1 cellular context compared by ENCODE assay signal in genomic region chr3:3189102-3189727, GRCh38.
TF ChIP-seq lines count a peak whose summit lies in the region.

No MANE protein-coding gene starts in this region.

TF ChIP-seq in K562, 482 proteins besides CTCF, POLR2A, EP300 and RAD21 (continued from another document and continues in another):
- TF ChIP-seq CBX3 (IDR thresholded peaks at IDR 0.05; ENCODE audit: borderline replicate concordance in 1 of 2, low read length in 2 of 2) (0 out of 3 replicates have a peak, but pooled peaks of 1 of the 2 experiments have one; percentile 28), FIP1L1 (IDR thresholded peaks at IDR 0.05; ENCODE audit: low read depth, low read length, poor library complexity, severe bottlenecking) (no peak), CREB3L1 (IDR thresholded peaks at IDR 0.05; ENCODE audit: borderline replicate concordance, low read depth) (no peak), NR3C1 (CRISPR knock-in tag; IDR thresholded peaks at IDR 0.05) (no peak), MEIS2 (IDR thresholded peaks at IDR 0.05; ENCODE audit: partially characterized antibody) (peak; percentile 97), MTA2 (IDR thresholded peaks at IDR 0.05; ENCODE audit: low read depth) (no peak), ZNF3 (CRISPR knock-in tag; IDR thresholded peaks at IDR 0.05) (no peak), POLR2B (IDR thresholded peaks at IDR 0.05; ENCODE audit: low read depth, partially characterized antibody) (no peak), ZNF165 (CRISPR knock-in tag; IDR thresholded peaks at IDR 0.05; ENCODE audit: borderline replicate concordance) (no peak), ATF2 (CRISPR knock-in tag; IDR thresholded peaks at IDR 0.05) (no peak), OTX1 (CRISPR knock-in tag; IDR thresholded peaks at IDR 0.05) (no peak), CXXC5 (CRISPR knock-in tag; IDR thresholded peaks at IDR 0.05) (0 out of 2 replicates have a peak, but pooled peaks have one; percentile 16), ZBTB2 (IDR thresholded peaks at IDR 0.05) (no peak), CLOCK (CRISPR knock-in tag; IDR thresholded peaks at IDR 0.05; ENCODE audit: borderline replicate concordance) (0 out of 2 replicates have a peak, but pooled peaks have one; percentile 10), RB1 (IDR thresholded peaks at IDR 0.05; ENCODE audit: low read depth) (no peak), ZNF766 (CRISPR knock-in tag; conservative IDR thresholded peaks at IDR 0.05) (0 out of 2 replicates have a peak, but pooled peaks have one; percentile 49), TBP (optimal IDR thresholded peaks at IDR 0.05; ENCODE audit: low read depth, low read length) (no peak), UBTF (IDR thresholded peaks at IDR 0.05; ENCODE audit: borderline replicate concordance in 1 of 2, low read depth in 2 of 2, low read length in 2 of 2) (no peak), ZNF830 (CRISPR knock-in tag; IDR thresholded peaks at IDR 0.05) (no peak), ETS2 (tag; IDR thresholded peaks at IDR 0.05; ENCODE audit: borderline replicate concordance, poor library complexity, severe bottlenecking) (no peak), REST (CRISPR knock-in tag; IDR thresholded peaks at IDR 0.05; ENCODE audit: low read depth) (no peak), ZNF583 (CRISPR knock-in tag; IDR thresholded peaks at IDR 0.05) (no peak), ZNF282 (CRISPR knock-in tag; IDR thresholded peaks at IDR 0.05) (no peak), GATA2 (CRISPR knock-in tag; IDR thresholded peaks at IDR 0.05) (no peak), MEF2D (tag; conservative IDR thresholded peaks at IDR 0.05; ENCODE audit: low read depth) (peak; percentile 46; the same call in 1 of the 2 replicates), TEAD1 (CRISPR knock-in tag; IDR thresholded peaks at IDR 0.05) (peak in 1 of 2 experiments; percentile 70; a peak in 2 of 4 replicates), ZNF408 (CRISPR knock-in tag; IDR thresholded peaks at IDR 0.05; ENCODE audit: low read depth) (no peak), NR0B1 (IDR thresholded peaks at IDR 0.05; ENCODE audit: partially characterized antibody) (no peak), CBFA2T3 (IDR thresholded peaks at IDR 0.05) (peak; percentile 67), HOMEZ (CRISPR knock-in tag; IDR thresholded peaks at IDR 0.05) (no peak), ZSCAN32 (CRISPR knock-in tag; IDR thresholded peaks at IDR 0.05) (no peak), SLC30A9 (CRISPR knock-in tag; IDR thresholded peaks at IDR 0.05) (no peak), ZNF584 (CRISPR knock-in tag; IDR thresholded peaks at IDR 0.05; ENCODE audit: low read depth) (0 out of 2 replicates have a peak, but pooled peaks have one; percentile 51), ZNF696 (CRISPR knock-in tag; conservative IDR thresholded peaks at IDR 0.05) (no peak), TCF7L2 (IDR thresholded peaks at IDR 0.05; ENCODE audit: low read depth, low read length) (no peak), TOE1 (IDR thresholded peaks at IDR 0.05; ENCODE audit: borderline replicate concordance) (no peak), TOE1 (CRISPR knock-in tag; IDR thresholded peaks at IDR 0.05; ENCODE audit: borderline replicate concordance, low read depth) (no peak), MAFG (tag; conservative IDR thresholded peaks at IDR 0.05) (peak; percentile 94), ESRRB (CRISPR knock-in tag; IDR thresholded peaks at IDR 0.05; ENCODE audit: borderline replicate concordance) (no peak), MCM7 (IDR thresholded peaks at IDR 0.05) (no peak), ZFP30 (CRISPR knock-in tag; IDR thresholded peaks at IDR 0.05; ENCODE audit: borderline replicate concordance) (no peak), TRIM24 (IDR thresholded peaks at IDR 0.05) (no peak), ELK1 (CRISPR knock-in tag; IDR thresholded peaks at IDR 0.05) (no peak), NR2C2 (CRISPR knock-in tag; IDR thresholded peaks at IDR 0.05) (no peak), NR2C2 (tag; IDR thresholded peaks at IDR 0.05) (peak; percentile 69), ZNF76 (CRISPR knock-in tag; IDR thresholded peaks at IDR 0.05; ENCODE audit: borderline replicate concordance) (no peak), HOXB6 (CRISPR knock-in tag; IDR thresholded peaks at IDR 0.05; ENCODE audit: borderline replicate concordance) (no peak)
